In genomic region chr15:51126842-51127241, GRCh38 we compare ENCODE assay signal across 20 cellular contexts. TPM values are rescaled to one million over a fixed set of nuclear protein-coding genes. Genes with fewer than 3 reads are reported as not detected.
"Had no signal": no experiment of that assay in that cellular context is flagged by ENCODE, and none has a peak within 500 bp of the region (broad histone marks: within the 10 kb centered on the region; RNA-seq: fewer than 3 reads in every experiment).

No MANE protein-coding gene starts in this region.

- ATAC-seq: activated CD8-positive, alpha-beta T cell treated with anti-CD3 and anti-CD28 coated beads, Interleukin-2, amount 10 ng/mL, durations not matched to agents 7 days and 5 days; esophagus mucosa; left lung; mucosa of descending colon; natural killer cell had no signal

- H3K27ac ChIP-seq: colonic mucosa, left lung, right atrium auricular region, transverse colon had no signal

- H3K4me1 ChIP-seq: right atrium auricular region had no signal

- H3K27me3 ChIP-seq: colonic mucosa, right atrium auricular region, transverse colon had no signal

- H3K36me3 ChIP-seq: colonic mucosa, left lung, right atrium auricular region, transverse colon had no signal

- H3K4me3 ChIP-seq: colonic mucosa, left lung, mucosa of descending colon, right atrium auricular region, transverse colon had no signal

- DNase-seq: activated CD4-positive, alpha-beta T cell treated with anti-CD3 and anti-CD28 coated beads, Interleukin-2, amount 10 ng/mL, durations not matched to agents 24 days and 14 days; activated CD4-positive, CD25-positive, alpha-beta regulatory T cell; activated CD8-positive, alpha-beta T cell treated with anti-CD3 and anti-CD28 coated beads, Interleukin-2, amount 10 ng/mL, durations not matched to agents 7 days and 5 days; activated gamma-delta T cell treated with Interleukin-2 at 50 U/mL for 16 hours; central memory CD4-positive, alpha-beta T cell; colonic mucosa; hippocampal formation; left lung; mammary epithelial cell; mucosa of descending colon; natural killer cell; nucleus accumbens; stimulated activated CD4-positive, alpha-beta T cell treated with anti-CD3 and anti-CD28 coated beads, Interleukin-15, amount 100 ng/mL, for 24 hours; stimulated activated CD4-positive, alpha-beta T cell treated with anti-CD3 and anti-CD28 coated beads, Interleukin-4, amount 100 ng/mL, for 1 hour; stimulated activated naive CD4-positive, alpha-beta T cell; substantia nigra; transverse colon had no signal

- H3K9me3 ChIP-seq: colonic mucosa, left lung had no signal

RNA-seq across cellular contexts. Expression of gene TNFAIP8L3, which starts 32.1 kb away (rescaled TPM):
- total RNA-seq: activated CD8-positive, alpha-beta T cell treated with anti-CD3 and anti-CD28 coated beads, Interleukin-2, amount 10 ng/mL, durations not matched to agents 7 days and 5 days; natural killer cell; progenitor cell of endocrine pancreas had no signal
